Comparison of ENCODE assay signal across 8 cellular contexts in genomic region chr19:13906525-13906904, GRCh38. TPM values are rescaled to one million over a fixed set of nuclear protein-coding genes. Genes with fewer than 3 reads are reported as not detected.
DNase-seq lines count a peak whose midpoint lies in the region; ATAC-seq, FAIRE-seq and TF ChIP-seq lines count a peak whose summit lies in the region.

No MANE protein-coding gene starts in this region.

- H3K4me3 ChIP-seq in epithelial cell of esophagus (ENCODE audit: low read length), result peak overlapping the region; percentile 81

- no peaks in the 10 kb centered on the region for H3K9me3 Mint-ChIP-seq in nephron

- peak; percentile 57 for FAIRE-seq in GM12892 (lab: Jason Lieb, UNC)

- peaks cover 15% of the 10 kb centered on the region for H3K36me3 Mint-ChIP-seq in nephron (ENCODE audit: low read depth)

- no peak overlapping the region for H3K27ac Mint-ChIP-seq in nephron

- DNase-seq in GM12892 (ENCODE audit: insufficient read length) (no peak), T-helper 9 cell (peak; percentile 16), epithelial cell of esophagus (ENCODE audit: low read depth) (peak; percentile 48), SK-N-DZ (ENCODE audit: low spot score) (no peak), GF-D8 (lab: John Stamatoyannopoulos, UW) (no peak), middle frontal gyrus (ENCODE audit: extremely low spot score, low spot score) (no peak)

- peaks cover 8% of the 10 kb centered on the region for H3K4me1 Mint-ChIP-seq in nephron

- TF ChIP-seq POLR2A in GM12892 (IDR thresholded peaks at IDR 0.05; ENCODE audit: low read depth, low read length), result no peak

- no peak for TF ChIP-seq CTCF in epithelial cell of esophagus (IDR thresholded peaks at IDR 0.05; ENCODE audit: insufficient read depth, low read depth, low read length, missing control alignments)
- TF ChIP-seq CTCF in nephron (IDR thresholded peaks at IDR 0.05; ENCODE audit: unreplicated experiment in 3 of 3), result no peak

- peak overlapping the region; percentile 81 to 87 (median 83) for H3K4me3 Mint-ChIP-seq in nephron

- H3K27me3 Mint-ChIP-seq in nephron (ENCODE audit: low read depth), result no peaks in the 10 kb centered on the region

- ATAC-seq in HG03108 (IDR thresholded peaks at IDR 0.05; ENCODE audit: unreplicated experiment), result peak; percentile 23

RNA-seq across cellular contexts. Expression of gene CC2D1A, which starts 0.5 kb away (rescaled TPM):
- polyA plus RNA-seq in GM12892 (2012; ENCODE audit: missing spikeins), result 10.4 TPM
- 17.1 and 19.8 TPM in 2 replicates for polyA plus RNA-seq in SK-N-DZ (2014; cell fraction: cytosol; rRNA removed)
- polyA plus RNA-seq in SK-N-DZ (2014; cell fraction: nucleus; rRNA removed), result 56.8 and 60.6 TPM in 2 replicates

RNA-seq across cellular contexts. Expression of gene BRME1, which starts 0.6 kb away (rescaled TPM):
- polyA plus RNA-seq in GM12892 (2012; ENCODE audit: missing spikeins), result 0.40 TPM
- polyA plus RNA-seq in SK-N-DZ (2014; cell fraction: cytosol; rRNA removed), result 5.6 and 10.4 TPM in 2 replicates
- polyA plus RNA-seq in SK-N-DZ (2014; cell fraction: nucleus; rRNA removed), result 16.4 and 31.3 TPM in 2 replicates

RNA-seq across cellular contexts. Expression of gene NANOS3, which starts 29.6 kb away (rescaled TPM):
- 1.2 TPM for polyA plus RNA-seq in GM12892 (2012; ENCODE audit: missing spikeins)
- 0.72 and 0.95 TPM in 2 replicates for polyA plus RNA-seq in SK-N-DZ (2014; cell fraction: cytosol; rRNA removed)
- 14.5 and 24.4 TPM in 2 replicates for polyA plus RNA-seq in SK-N-DZ (2014; cell fraction: nucleus; rRNA removed)

RNA-seq across cellular contexts. Expression of gene PODNL1, which starts 31.7 kb away (rescaled TPM):
- polyA plus RNA-seq in GM12892 (2012; ENCODE audit: missing spikeins), result 0.61 TPM
- not detected in 2 replicates for polyA plus RNA-seq in SK-N-DZ (2014; cell fraction: cytosol; rRNA removed)
- not detected in 2 replicates for polyA plus RNA-seq in SK-N-DZ (2014; cell fraction: nucleus; rRNA removed)

RNA-seq across cellular contexts. Expression of gene DCAF15, which starts 45.8 kb away (rescaled TPM):
- 17.4 TPM for polyA plus RNA-seq in GM12892 (2012; ENCODE audit: missing spikeins)
- 36.7 and 46.9 TPM in 2 replicates for polyA plus RNA-seq in SK-N-DZ (2014; cell fraction: cytosol; rRNA removed)
- polyA plus RNA-seq in SK-N-DZ (2014; cell fraction: nucleus; rRNA removed), result 120 and 125 TPM in 2 replicates

Comparison
In these comparisons a context has a peak if more than half of its experiments do, and no peak if none do; other contexts are left out.
1. DNase-seq: peak in T-helper 9 cell (single experiment) and epithelial cell of esophagus (single experiment); none in GM12892 (single experiment), SK-N-DZ (single experiment), GF-D8 (single experiment) and middle frontal gyrus (single experiment).